In genomic region chr15:60320365-60320764, GRCh38 we compare ENCODE assay signal across 28 cellular contexts.
"Had no signal": no experiment of that assay in that cellular context is flagged by ENCODE, and none has a peak within 500 bp of the region (broad histone marks: within the 10 kb centered on the region; RNA-seq: fewer than 3 reads in every experiment).

No MANE protein-coding gene starts in this region.

- H3K27ac Mint-ChIP-seq: mesothelial cell of epicardium; naive B cell; natural killer cell; nephron progenitor cell; neural progenitor cell; progenitor cell of endocrine pancreas; stimulated activated naive CD8-positive, alpha-beta T cell treated with anti-CD3 and anti-CD28 coated beads, Interleukin-15, Interleukin-2, amounts not matched to agents 100 ng/mL and 50 ng/mL, for 24 hours had no signal

- H3K4me3 ChIP-seq: left lung, lower lobe of right lung, neural progenitor cell, ovary, right atrium auricular region, right lobe of liver, smooth muscle cell, suprapubic skin, thoracic aorta, tibial artery, upper lobe of right lung had no signal

- H3K9ac ChIP-seq: neural progenitor cell had no signal

- H3K4me3 Mint-ChIP-seq: mesothelial cell of epicardium; naive B cell; natural killer cell; nephron progenitor cell; neural progenitor cell; stimulated activated naive CD8-positive, alpha-beta T cell treated with anti-CD3 and anti-CD28 coated beads, Interleukin-15, Interleukin-2, amounts not matched to agents 100 ng/mL and 50 ng/mL, for 24 hours had no signal

- H3K4me2 ChIP-seq: neural progenitor cell, smooth muscle cell had no signal

- H3K27me3 ChIP-seq: neural progenitor cell, ovary, right atrium auricular region, right lobe of liver, suprapubic skin, tibial artery had no signal

- H3K4me1 ChIP-seq: left lung, lower lobe of right lung, right atrium auricular region, right lobe of liver, tibial artery, upper lobe of right lung had no signal

- H3K9me3 Mint-ChIP-seq: natural killer cell; nephron progenitor cell; neural progenitor cell; stimulated activated naive CD8-positive, alpha-beta T cell treated with anti-CD3 and anti-CD28 coated beads, Interleukin-15, Interleukin-2, amounts not matched to agents 100 ng/mL and 50 ng/mL, for 24 hours had no signal

- H3K9me3 ChIP-seq: left lung, lower lobe of right lung, ovary, right atrium auricular region, right lobe of liver, suprapubic skin, thoracic aorta, tibial artery, upper lobe of right lung had no signal

- H3K27ac ChIP-seq: left lung, lower lobe of right lung, neural progenitor cell, ovary, right atrium auricular region, right lobe of liver, suprapubic skin, thoracic aorta, tibial artery, upper lobe of right lung had no signal

- H3K36me3 Mint-ChIP-seq: mesothelial cell of epicardium, naive B cell, natural killer cell, neural progenitor cell had no signal

- H2AFZ ChIP-seq: neural progenitor cell had no signal

- H3K4me1 Mint-ChIP-seq: naive B cell, natural killer cell had no signal

- ATAC-seq: left colon, left lung, lower lobe of right lung, natural killer cell, right lobe of liver, upper lobe of right lung had no signal

- H3K36me3 ChIP-seq: left lung, lower lobe of right lung, neural progenitor cell, ovary, right atrium auricular region, right lobe of liver, suprapubic skin, thoracic aorta, tibial artery, upper lobe of right lung had no signal

- DNase-seq: hippocampal formation; kidney; left colon; left lung; lower lobe of right lung; mammary epithelial cell; mesendoderm; naive B cell; natural killer cell; nephron progenitor cell; ovary; right lobe of liver; stimulated activated CD4-positive, alpha-beta T cell treated with anti-CD3 and anti-CD28 coated beads, Interleukin-1b, Interleukin-23, amount 100 ng/mL, for 48 hours; stimulated activated CD4-positive, alpha-beta T cell treated with anti-CD3 and anti-CD28 coated beads, Interleukin-2, amount 100 ng/mL, for 48 hours; stimulated activated CD4-positive, alpha-beta T cell treated with anti-CD3 and anti-CD28 coated beads, Interleukin-4, amount 100 ng/mL, for 4 hours; stimulated activated CD8-positive, alpha-beta memory T cell treated with anti-CD3 and anti-CD28 coated beads, Interleukin-4, amount 100 ng/mL, for 48 hours; stimulated activated naive CD4-positive, alpha-beta T cell; tibial artery; trophoblast cell; upper lobe of right lung had no signal
